In the genomic region with DNA sequence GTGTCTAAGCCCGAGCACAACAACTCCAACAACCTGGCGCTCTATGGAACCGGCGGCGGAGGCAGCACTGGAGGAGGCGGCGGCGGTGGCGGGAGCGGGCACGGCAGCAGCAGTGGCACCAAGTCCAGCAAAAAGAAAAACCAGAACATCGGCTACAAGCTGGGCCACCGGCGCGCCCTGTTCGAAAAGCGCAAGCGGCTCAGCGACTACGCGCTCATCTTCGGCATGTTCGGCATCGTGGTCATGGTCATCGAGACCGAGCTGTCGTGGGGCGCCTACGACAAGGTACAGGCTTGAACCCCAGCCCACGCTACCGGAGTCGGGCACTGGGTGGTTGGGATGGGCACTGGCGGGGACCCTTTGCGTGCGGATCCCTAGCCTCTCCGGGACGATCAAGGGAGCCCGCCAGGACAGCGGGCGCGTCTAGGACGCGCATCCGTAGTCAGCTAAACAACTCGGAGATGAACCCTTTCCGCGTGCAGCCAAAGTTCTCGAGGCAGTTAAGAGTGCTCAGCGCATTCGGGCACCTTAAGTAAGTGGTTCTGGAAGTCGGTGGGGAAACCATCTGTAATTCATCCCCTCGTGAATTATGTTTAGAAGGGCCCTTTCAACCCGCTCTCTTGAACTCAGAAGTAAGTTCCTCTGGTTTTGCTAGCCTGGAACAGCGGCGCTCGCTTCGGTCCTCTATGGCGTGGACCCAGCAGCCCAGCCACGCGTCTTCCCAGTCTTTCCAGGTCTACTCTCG, we compare ENCODE assay signal across 9 cellular contexts. TPM values are rescaled to one million over a fixed set of nuclear protein-coding genes. Genes with fewer than 3 reads are reported as not detected.
A peak's percentile ranks its signal among the peaks of the same experiment; 100 is the strongest.
DNase-seq lines count a peak whose midpoint lies in the region; ATAC-seq and TF ChIP-seq lines count a peak whose summit lies in the region.
"Had no signal": no experiment of that assay in that cellular context is flagged by ENCODE, and none has a peak within 500 bp of the region (broad histone marks: within the 10 kb centered on the region; RNA-seq: fewer than 3 reads in every experiment).

No MANE protein-coding gene starts in this region.

- H3K9me3 ChIP-seq in iPS-20b (ENCODE audit: insufficient read depth, low read depth, low read length) (no peaks in the 10 kb centered on the region), suprapubic skin (no peaks in the 10 kb centered on the region)

- H3K27ac ChIP-seq in iPS-20b (ENCODE audit: low read length) (no peak overlapping the region), suprapubic skin (no peak overlapping the region)

- H3K36me3 ChIP-seq in iPS-20b (ENCODE audit: insufficient read depth, low read depth, low read length) (peaks cover 25% of the 10 kb centered on the region; the same call in 1 of the 2 replicates), suprapubic skin (no peaks in the 10 kb centered on the region)

- DNase-seq in activated CD4-positive, alpha-beta T cell treated with anti-CD3 and anti-CD28 coated beads, Interleukin-2, amount 10 ng/mL, durations not matched to agents 24 days and 14 days, result no peak
- DNase-seq in activated CD4-positive, alpha-beta T cell treated with anti-CD3 and anti-CD28 coated beads, Interleukin-2, amount 50 U/mL, for 1 hour, result no peak
- DNase-seq in activated T-helper 1 cell treated with anti-CD3 and anti-CD28 coated beads, Interleukin-12 subunit alpha, Interleukin-12 subunit beta, Interleukin-2, Interleukin-4 antibody, amounts not matched to agents 30 ng/mL and 10 ng/mL and 1 ng/mL, durations not matched to agents 14 hours and 24 hours and 36 hours (ENCODE audit: low spot score), result no peak
- DNase-seq in suprapubic skin (ENCODE audit: low spot score in 2 of 2) (peak in 1 of 2 donors; percentile 76), DMS114 treated with DMSO at 0.1 percent for 48 hours (lab: John Stamatoyannopoulos, UW; ENCODE audit: unreplicated experiment) (no peak), iPS-NIHi7 (ENCODE audit: extremely low spot score) (no peak)
- DNase-seq: CD8-positive, alpha-beta T cell had no signal

- H3K36me3 Mint-ChIP-seq in activated CD4-positive, alpha-beta T cell treated with anti-CD3 and anti-CD28 coated beads, Interleukin-2, amount 10 ng/mL, durations not matched to agents 24 days and 14 days (ENCODE audit: low read depth), result no peaks in the 10 kb centered on the region
- H3K36me3 Mint-ChIP-seq in activated T-helper 1 cell treated with anti-CD3 and anti-CD28 coated beads, Interleukin-12 subunit alpha, Interleukin-12 subunit beta, Interleukin-2, Interleukin-4 antibody, amounts not matched to agents 30 ng/mL and 10 ng/mL and 1 ng/mL, durations not matched to agents 14 hours and 24 hours and 36 hours (ENCODE audit: low read depth), result no peaks in the 10 kb centered on the region
- H3K36me3 Mint-ChIP-seq: CD8-positive, alpha-beta T cell had no signal

- no peak for TF ChIP-seq EP300 in suprapubic skin (IDR thresholded peaks at IDR 0.05)

- ATAC-seq in HG03378 (IDR thresholded peaks at IDR 0.05; ENCODE audit: unreplicated experiment), result no peak
- ATAC-seq: CD8-positive, alpha-beta T cell had no signal

- no peak for TF ChIP-seq CTCF in suprapubic skin (IDR thresholded peaks at IDR 0.05)

- no peak for TF ChIP-seq POLR2A in suprapubic skin (IDR thresholded peaks at IDR 0.05)

- no peak overlapping the region for H3K4me3 Mint-ChIP-seq in activated CD4-positive, alpha-beta T cell treated with anti-CD3 and anti-CD28 coated beads, Interleukin-2, amount 10 ng/mL, durations not matched to agents 24 days and 14 days
- H3K4me3 Mint-ChIP-seq in activated T-helper 1 cell treated with anti-CD3 and anti-CD28 coated beads, Interleukin-12 subunit alpha, Interleukin-12 subunit beta, Interleukin-2, Interleukin-4 antibody, amounts not matched to agents 30 ng/mL and 10 ng/mL and 1 ng/mL, durations not matched to agents 14 hours and 24 hours and 36 hours, result peak overlapping the region; percentile 19
- H3K4me3 Mint-ChIP-seq: CD8-positive, alpha-beta T cell had no signal

- H3K4me1 Mint-ChIP-seq in activated CD4-positive, alpha-beta T cell treated with anti-CD3 and anti-CD28 coated beads, Interleukin-2, amount 10 ng/mL, durations not matched to agents 24 days and 14 days, result no peaks in the 10 kb centered on the region
- no peaks in the 10 kb centered on the region for H3K4me1 Mint-ChIP-seq in activated T-helper 1 cell treated with anti-CD3 and anti-CD28 coated beads, Interleukin-12 subunit alpha, Interleukin-12 subunit beta, Interleukin-2, Interleukin-4 antibody, amounts not matched to agents 30 ng/mL and 10 ng/mL and 1 ng/mL, durations not matched to agents 14 hours and 24 hours and 36 hours (ENCODE audit: low read depth)

- H3K4me3 ChIP-seq in iPS-20b (ENCODE audit: low read length) (peak overlapping the region; percentile 76), suprapubic skin (peak overlapping the region; percentile 47)

- no peaks in the 10 kb centered on the region for H3K9me3 Mint-ChIP-seq in activated CD4-positive, alpha-beta T cell treated with anti-CD3 and anti-CD28 coated beads, Interleukin-2, amount 10 ng/mL, durations not matched to agents 24 days and 14 days
- no peaks in the 10 kb centered on the region for H3K9me3 Mint-ChIP-seq in activated T-helper 1 cell treated with anti-CD3 and anti-CD28 coated beads, Interleukin-12 subunit alpha, Interleukin-12 subunit beta, Interleukin-2, Interleukin-4 antibody, amounts not matched to agents 30 ng/mL and 10 ng/mL and 1 ng/mL, durations not matched to agents 14 hours and 24 hours and 36 hours
- H3K9me3 Mint-ChIP-seq: CD8-positive, alpha-beta T cell had no signal

- H3K27ac Mint-ChIP-seq in activated CD4-positive, alpha-beta T cell treated with anti-CD3 and anti-CD28 coated beads, Interleukin-2, amount 10 ng/mL, durations not matched to agents 24 days and 14 days, result peak overlapping the region; percentile 15
- no peak overlapping the region for H3K27ac Mint-ChIP-seq in activated T-helper 1 cell treated with anti-CD3 and anti-CD28 coated beads, Interleukin-12 subunit alpha, Interleukin-12 subunit beta, Interleukin-2, Interleukin-4 antibody, amounts not matched to agents 30 ng/mL and 10 ng/mL and 1 ng/mL, durations not matched to agents 14 hours and 24 hours and 36 hours
- H3K27ac Mint-ChIP-seq: CD8-positive, alpha-beta T cell had no signal

- WGBS in suprapubic skin, result 0% methylated on average over 20 of the region's 61 CpGs

- H3K27me3 Mint-ChIP-seq in activated CD4-positive, alpha-beta T cell treated with anti-CD3 and anti-CD28 coated beads, Interleukin-2, amount 10 ng/mL, durations not matched to agents 24 days and 14 days, result peaks cover 54% of the 10 kb centered on the region
- peaks cover 44% of the 10 kb centered on the region for H3K27me3 Mint-ChIP-seq in activated T-helper 1 cell treated with anti-CD3 and anti-CD28 coated beads, Interleukin-12 subunit alpha, Interleukin-12 subunit beta, Interleukin-2, Interleukin-4 antibody, amounts not matched to agents 30 ng/mL and 10 ng/mL and 1 ng/mL, durations not matched to agents 14 hours and 24 hours and 36 hours (ENCODE audit: insufficient read depth)

- intact Hi-C loops in activated CD4-positive, alpha-beta T cell treated with anti-CD3 and anti-CD28 coated beads, Interleukin-2, amount 10 ng/mL, durations not matched to agents 24 days and 14 days (cut with micrococcal nuclease), result loop anchor here (10.0 kb wide), 1 partner anchor 308 kb away; no protein-coding TSS in a partner anchor
- intact Hi-C loops in activated T-helper 1 cell treated with anti-CD3 and anti-CD28 coated beads, Interleukin-12 subunit alpha, Interleukin-12 subunit beta, Interleukin-2, Interleukin-4 antibody, amounts not matched to agents 30 ng/mL and 10 ng/mL and 1 ng/mL, durations not matched to agents 14 hours and 24 hours and 36 hours (cut with micrococcal nuclease), result no loop called here

- H3K4me1 ChIP-seq in iPS-20b (ENCODE audit: insufficient read depth, low read length) (peaks cover 27% of the 10 kb centered on the region; the same call in 1 of the 2 replicates), suprapubic skin (peaks cover 37% of the 10 kb centered on the region)

- H3K9ac ChIP-seq in iPS-20b (ENCODE audit: low read depth, low read length), result peak overlapping the region; percentile 94; the same call in 1 of the 2 replicates

- H3K27me3 ChIP-seq in iPS-20b (ENCODE audit: insufficient read depth, low read length) (peaks cover 17% of the 10 kb centered on the region), suprapubic skin (peaks cover 47% of the 10 kb centered on the region)

RNA-seq across cellular contexts. Expression of a gene that starts 1.3 kb away (rescaled TPM):
- total RNA-seq in activated CD4-positive, alpha-beta T cell treated with anti-CD3 and anti-CD28 coated beads, Interleukin-2, amount 10 ng/mL, durations not matched to agents 24 days and 14 days, result not detected in 2 replicates
- total RNA-seq in activated T-helper 1 cell treated with anti-CD3 and anti-CD28 coated beads, Interleukin-12 subunit alpha, Interleukin-12 subunit beta, Interleukin-2, Interleukin-4 antibody, amounts not matched to agents 30 ng/mL and 10 ng/mL and 1 ng/mL, durations not matched to agents 14 hours and 24 hours and 36 hours, result not detected in 2 replicates
- 1 to 10 TPM in 3 of 4 donors, under 1 TPM in 1; 0.62 to 3.2 (median 2.0) TPM for total RNA-seq in suprapubic skin
- total RNA-seq: CD8-positive, alpha-beta T cell had no signal
